9 cellular contexts compared by ENCODE assay signal in the genomic region with DNA sequence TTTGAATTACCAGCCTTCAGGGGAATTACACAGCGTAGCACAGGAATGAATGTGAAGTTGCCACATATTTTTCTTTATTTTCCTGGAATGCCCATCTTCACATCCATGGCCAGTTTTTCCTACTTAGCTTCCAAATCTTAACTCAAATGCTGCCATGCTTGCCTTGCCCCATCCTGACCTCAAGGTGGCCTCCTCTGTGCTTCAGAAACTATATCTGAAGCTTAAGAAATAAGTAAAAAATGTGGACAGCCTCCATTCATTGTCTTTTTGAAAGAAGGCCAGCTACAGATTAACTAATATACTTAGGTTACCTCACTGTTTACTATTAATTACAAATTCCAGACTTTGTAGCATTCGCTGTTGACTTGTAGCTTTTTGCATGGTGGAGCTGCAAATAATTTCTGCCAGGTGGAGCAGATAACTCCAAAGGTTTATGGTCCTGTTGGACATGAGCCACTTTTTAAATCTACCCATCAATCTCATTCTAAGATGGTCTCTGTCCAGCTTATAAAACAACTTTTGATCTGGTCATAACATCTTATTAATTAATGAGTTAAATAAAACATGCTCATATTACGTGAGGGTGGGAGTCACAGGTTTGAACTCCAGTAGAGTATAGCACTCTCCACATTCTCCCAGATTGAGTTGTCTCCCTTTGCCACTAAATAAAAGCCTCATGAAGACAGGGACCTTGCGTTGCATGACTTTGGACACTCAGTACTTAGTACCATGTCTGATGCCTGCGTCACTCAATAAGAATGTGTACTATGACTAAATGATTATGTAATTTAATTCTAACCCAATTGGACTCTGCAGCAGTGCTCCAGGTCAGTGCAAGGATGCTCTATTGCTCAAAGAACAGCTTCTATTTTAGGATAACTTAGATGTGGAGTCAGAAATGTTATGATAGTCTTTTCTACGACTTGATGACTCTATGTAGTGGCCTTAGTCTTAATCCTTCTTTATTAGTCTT.
DNase-seq lines count a peak whose midpoint lies in the region; ATAC-seq, FAIRE-seq and TF ChIP-seq lines count a peak whose summit lies in the region.
"Had no signal": no experiment of that assay in that cellular context is flagged by ENCODE, and none has a peak within 500 bp of the region (broad histone marks: within the 10 kb centered on the region; RNA-seq: fewer than 3 reads in every experiment).

No MANE protein-coding gene starts in this region.

- in situ Hi-C loops in KBM-7 (cut with MboI; ENCODE audit: low pct_unique_long_range_greater_than_20kb, low sequenced_read_pairs) (no loop called here), GM12878 (cut with MboI) (no loop called here)

- TF ChIP-seq RAD21 in GM12878 (IDR thresholded peaks at IDR 0.05; ENCODE audit: insufficient read depth, low read depth, low read length) = peak; percentile 69

- ATAC-seq in GM12878 (no peak), lower lobe of right lung (no peak), HG03135 (IDR thresholded peaks at IDR 0.05; ENCODE audit: unreplicated experiment) (no peak)
- no peak for ATAC-seq in naive thymus-derived CD4-positive, alpha-beta T cell

- H3K9me3 ChIP-seq in GM12878 (replicated peaks; ENCODE audit: control insufficient read depth, insufficient read depth, low read length) (no peaks in the 10 kb centered on the region), lower lobe of right lung (no peaks in the 10 kb centered on the region)
- no peaks in the 10 kb centered on the region for H3K9me3 ChIP-seq in naive thymus-derived CD4-positive, alpha-beta T cell (ENCODE audit: control insufficient read depth in 2 of 3, low read length in 3 of 3)

- no peak overlapping the region for H3K4me3 ChIP-seq in GM12878
- no peak overlapping the region for H3K4me3 ChIP-seq in lower lobe of right lung
- H3K4me3 ChIP-seq in naive thymus-derived CD4-positive, alpha-beta T cell (ENCODE audit: low read length) = no peak overlapping the region

- no peak overlapping the region for H2AFZ ChIP-seq in GM12878 (ENCODE audit: control insufficient read depth, low read depth, low read length)

- WGBS in GM12878 (ENCODE audit: insufficient coverage, insufficient replicate concordance, low lambda C conversion rate, missing lambda C conversion rate) = 41% methylated on average over 6 of the region's 6 CpGs

- no peak for TF ChIP-seq EP300 in GM12878 (IDR thresholded peaks at IDR 0.05; ENCODE audit: borderline replicate concordance in 1 of 2, control insufficient read depth in 1 of 2, low read depth in 2 of 2, low read length in 2 of 2)

- no peaks in the 10 kb centered on the region for H3K79me2 ChIP-seq in GM12878 (ENCODE audit: control insufficient read depth, insufficient read depth, low read length)

- DNase-seq in ELF-1 (ENCODE audit: low read depth, low spot score) = peak; percentile 14
- DNase-seq in KBM-7 = peak; percentile 35
- no peak for DNase-seq in GM12878 (ENCODE audit: low read depth, low spot score)
- DNase-seq in lower lobe of right lung = no peak
- DNase-seq in naive thymus-derived CD4-positive, alpha-beta T cell = no peak
- no peak for DNase-seq in NCI-H1105 treated with DMSO at 0.1 percent for 48 hours (lab: John Stamatoyannopoulos, UW)
- DNase-seq in stimulated activated CD4-positive, alpha-beta T cell treated with anti-CD3 and anti-CD28 coated beads, Interleukin-15, amount 100 ng/mL, for 24 hours = no peak

- H3K4me3 Mint-ChIP-seq in naive thymus-derived CD4-positive, alpha-beta T cell = no peak overlapping the region
- H3K4me3 Mint-ChIP-seq: IgD-negative memory B cell had no signal

- TF ChIP-seq CTCF in GM12878 (IDR thresholded peaks at IDR 0.05 in 2 of 3, conservative IDR thresholded peaks at IDR 0.05 in 1 of 3; ENCODE audit: control insufficient read depth in 2 of 3, extremely low read depth in 1 of 3, insufficient read depth in 1 of 3, low read depth in 3 of 3, low read length in 3 of 3) (peak; percentile 27 to 40 (median 30); a peak in 4 of 6 replicates), lower lobe of right lung (IDR thresholded peaks at IDR 0.05) (peak; percentile 39)

- H3K27ac ChIP-seq in GM12878 (ENCODE audit: control insufficient read depth, insufficient read depth) (no peak overlapping the region), lower lobe of right lung (no peak overlapping the region)
- H3K27ac ChIP-seq in naive thymus-derived CD4-positive, alpha-beta T cell (ENCODE audit: low read depth, low read length) = no peak overlapping the region

- H3K9ac ChIP-seq in GM12878 (ENCODE audit: control insufficient read depth, insufficient read depth, low read length) = no peak overlapping the region

- H3K27me3 ChIP-seq in GM12878 (replicated peaks in 1 of 2; ENCODE audit: control insufficient read depth in 2 of 2, insufficient read depth in 2 of 2, low read length in 1 of 2) (no peaks in the 10 kb centered on the region), lower lobe of right lung (ENCODE audit: low read depth) (no peaks in the 10 kb centered on the region)
- H3K27me3 ChIP-seq in naive thymus-derived CD4-positive, alpha-beta T cell (ENCODE audit: control insufficient read depth in 2 of 2, insufficient read depth in 2 of 2, low read length in 2 of 2) = no peaks in the 10 kb centered on the region

- no peak for TF ChIP-seq POLR2A in GM12878 (IDR thresholded peaks at IDR 0.05; ENCODE audit: low read depth, low read length)

- peaks cover 0 to 42% (median 25%) of the 10 kb centered on the region in 5 donors for H3K27me3 Mint-ChIP-seq in naive thymus-derived CD4-positive, alpha-beta T cell

- H3K36me3 Mint-ChIP-seq in naive thymus-derived CD4-positive, alpha-beta T cell = no peaks in the 10 kb centered on the region
- H3K36me3 Mint-ChIP-seq: IgD-negative memory B cell had no signal

- H4K20me1 ChIP-seq in GM12878 (ENCODE audit: control insufficient read depth, insufficient read depth) = no peaks in the 10 kb centered on the region

- POLR2A ChIA-PET in GM12878 (lab: Charles Lee) = interaction anchor here (1.0 kb wide), 1 partner anchor 220 kb away, joined by 4 read pairs; no protein-coding TSS in a partner anchor
- POLR2A ChIA-PET in naive thymus-derived CD4-positive, alpha-beta T cell (lab: Charles Lee) = no interaction called here

- CTCF ChIA-PET in GM12878 (lab: Yijun Ruan, JAX) = interaction anchor here (0.7 to 2.7 kb wide), 20 partner anchors 8 to 1509 kb away, joined by 3 to 18 read pairs (median 4); no protein-coding TSS in a partner anchor
- CTCF ChIA-PET in naive thymus-derived CD4-positive, alpha-beta T cell (lab: Charles Lee) = no interaction called here

- H3K36me3 ChIP-seq in GM12878 (ENCODE audit: control insufficient read depth in 2 of 2, insufficient read depth in 2 of 2, low read length in 1 of 2) = no peaks in the 10 kb centered on the region
- H3K36me3 ChIP-seq in lower lobe of right lung = no peaks in the 10 kb centered on the region
- H3K36me3 ChIP-seq in naive thymus-derived CD4-positive, alpha-beta T cell (ENCODE audit: control insufficient read depth in 2 of 3, insufficient read depth in 3 of 3, low read length in 3 of 3) = no peaks in the 10 kb centered on the region

- intact Hi-C loops in GM12878 (cut with micrococcal nuclease; ENCODE audit: unreplicated experiment) = loop anchor here (10.0 kb wide), 1 partner anchor 1512 kb away; no protein-coding TSS in a partner anchor
- intact Hi-C loops in lower lobe of right lung (cut with DNase I) = no loop called here
- intact Hi-C loops in naive thymus-derived CD4-positive, alpha-beta T cell (cut with micrococcal nuclease) = no loop called here

- RAD21 ChIA-PET in GM12878 (lab: Charles Lee; ENCODE audit: unreplicated experiment) = interaction anchor here (0.8 to 2.6 kb wide), 12 partner anchors 9 to 1509 kb away, joined by 3 to 10 read pairs (median 4); no protein-coding TSS in a partner anchor

- SMC1A ChIA-PET in GM12878 (lab: Charles Lee; ENCODE audit: uncharacterized antibody, unreplicated experiment) = interaction anchor here (0.9 to 3.3 kb wide), 22 partner anchors 10 to 1511 kb away, joined by 3 to 18 read pairs (median 4); no protein-coding TSS in a partner anchor

- no TSS peak for BruUV-seq in GM12878 (replicated peaks; lab: Mats Ljungman, UMichigan)

- H3K4me2 ChIP-seq in GM12878 (ENCODE audit: control insufficient read depth, insufficient read depth) = no peak overlapping the region

- no peaks in the 10 kb centered on the region for H3K4me1 Mint-ChIP-seq in naive thymus-derived CD4-positive, alpha-beta T cell
- H3K4me1 Mint-ChIP-seq: IgD-negative memory B cell had no signal

- H3K27ac Mint-ChIP-seq in naive thymus-derived CD4-positive, alpha-beta T cell = no peak overlapping the region
- H3K27ac Mint-ChIP-seq: IgD-negative memory B cell had no signal

- no peak for FAIRE-seq in GM12878 (lab: Jason Lieb, UNC)

- H3K4me1 ChIP-seq in GM12878 (ENCODE audit: control insufficient read depth, insufficient read depth, low read length) (no peaks in the 10 kb centered on the region), lower lobe of right lung (no peaks in the 10 kb centered on the region)
- H3K4me1 ChIP-seq in naive thymus-derived CD4-positive, alpha-beta T cell (ENCODE audit: control insufficient read depth in 2 of 2, insufficient read depth in 2 of 2, low read length in 2 of 2) = no peaks in the 10 kb centered on the region

- no peaks in the 10 kb centered on the region for H3K9me3 Mint-ChIP-seq in naive thymus-derived CD4-positive, alpha-beta T cell
- H3K9me3 Mint-ChIP-seq: IgD-negative memory B cell had no signal

TF ChIP-seq in GM12878, 131 proteins besides CTCF, POLR2A, EP300 and RAD21:
- TF ChIP-seq BHLHE40 (IDR thresholded peaks at IDR 0.05; ENCODE audit: borderline replicate concordance in 1 of 2, low read depth in 2 of 2, low read length in 1 of 2) (no peak), WRNIP1 (IDR thresholded peaks at IDR 0.05; ENCODE audit: borderline replicate concordance, low read depth, low read length) (no peak), ZNF622 (IDR thresholded peaks at IDR 0.05) (no peak), TARDBP (IDR thresholded peaks at IDR 0.05; ENCODE audit: borderline replicate concordance) (no peak), YY1 (IDR thresholded peaks at IDR 0.05; ENCODE audit: low read depth, low read length) (peak; percentile 53; the same call in 1 of the 2 replicates), SMC3 (IDR thresholded peaks at IDR 0.05; ENCODE audit: borderline replicate concordance, low read length) (peak; percentile 47; the same call in 1 of the 2 replicates)
- TF ChIP-seq, protein P1, sequence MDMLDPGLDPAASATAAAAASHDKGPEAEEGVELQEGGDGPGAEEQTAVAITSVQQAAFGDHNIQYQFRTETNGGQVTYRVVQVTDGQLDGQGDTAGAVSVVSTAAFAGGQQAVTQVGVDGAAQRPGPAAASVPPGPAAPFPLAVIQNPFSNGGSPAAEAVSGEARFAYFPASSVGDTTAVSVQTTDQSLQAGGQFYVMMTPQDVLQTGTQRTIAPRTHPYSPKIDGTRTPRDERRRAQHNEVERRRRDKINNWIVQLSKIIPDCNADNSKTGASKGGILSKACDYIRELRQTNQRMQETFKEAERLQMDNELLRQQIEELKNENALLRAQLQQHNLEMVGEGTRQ (IDR thresholded peaks at IDR 0.05; ENCODE audit: borderline replicate concordance, low read depth, low read length) = no peak

Comparison
In these comparisons a context has a peak if more than half of its experiments do, and no peak if none do; other contexts are left out.
1. DNase-seq: peak in ELF-1 (single experiment) and KBM-7 (single experiment); none in GM12878 (single experiment), lower lobe of right lung (single experiment), naive thymus-derived CD4-positive, alpha-beta T cell (0 of 9), NCI-H1105 treated with DMSO at 0.1 percent for 48 hours (single experiment) and stimulated activated CD4-positive, alpha-beta T cell treated with anti-CD3 and anti-CD28 coated beads, Interleukin-15, amount 100 ng/mL, for 24 hours (single experiment).